In the genomic region with DNA sequence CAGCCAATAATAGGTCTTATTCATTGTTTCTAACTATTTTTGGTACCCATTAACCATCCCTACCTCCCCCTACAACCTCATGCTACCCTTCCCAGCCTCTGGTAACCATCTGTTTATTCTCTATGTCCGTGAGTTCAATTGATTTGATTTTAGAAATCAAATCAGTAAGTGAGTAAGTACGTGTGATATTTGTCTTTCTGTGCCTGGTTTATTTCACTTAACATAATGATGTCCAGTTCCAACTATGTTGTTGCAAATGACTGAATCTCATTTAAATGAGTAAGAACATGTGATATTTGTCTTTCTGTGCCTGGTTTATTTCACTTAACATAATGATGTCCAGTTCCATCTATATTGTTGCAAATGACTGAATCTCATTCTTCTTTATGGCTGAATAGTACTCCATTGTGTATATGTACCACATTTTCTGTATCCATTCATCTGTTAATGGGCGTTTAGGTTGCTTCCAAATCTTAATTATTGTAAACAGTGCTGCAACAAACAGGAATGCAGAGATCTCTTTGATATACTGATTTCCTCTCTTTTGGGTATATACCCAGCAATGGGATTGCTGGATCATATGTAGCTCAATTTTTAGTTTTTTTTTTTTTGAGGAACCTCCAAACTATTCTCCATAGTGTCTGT, we compare ENCODE assay signal across 10 cellular contexts. TPM values are rescaled to one million over a fixed set of nuclear protein-coding genes. Genes with fewer than 3 reads are reported as not detected.
"Had no signal": no experiment of that assay in that cellular context is flagged by ENCODE, and none has a peak within 500 bp of the region (broad histone marks: within the 10 kb centered on the region; RNA-seq: fewer than 3 reads in every experiment).

No MANE protein-coding gene starts in this region.

- H3K4me3 Mint-ChIP-seq: GM23338, H9, HFFc6 had no signal

- DNase-seq: H9, HCEC 1CT, HFFc6, IMR-90, KG1 had no signal

- H3K27ac ChIP-seq: HL-60 had no signal

- H3K4me2 ChIP-seq: GM23338 had no signal

- FAIRE-seq: H1, H54, K562 had no signal

- H3K4me3 ChIP-seq: GM23338, K562 had no signal

- ATAC-seq: GM23338, K562 had no signal

- H3K4me1 Mint-ChIP-seq: GM23338 had no signal

- H3K27ac Mint-ChIP-seq: GM23338, H9, HFFc6 had no signal

- H2AFZ ChIP-seq: GM23338 had no signal

RNA-seq across cellular contexts. Expression of a gene that starts 49.7 kb away (rescaled TPM):
- total RNA-seq: K562 had no signal
- polyA plus RNA-seq: K562 had no signal
